In the genomic region with DNA sequence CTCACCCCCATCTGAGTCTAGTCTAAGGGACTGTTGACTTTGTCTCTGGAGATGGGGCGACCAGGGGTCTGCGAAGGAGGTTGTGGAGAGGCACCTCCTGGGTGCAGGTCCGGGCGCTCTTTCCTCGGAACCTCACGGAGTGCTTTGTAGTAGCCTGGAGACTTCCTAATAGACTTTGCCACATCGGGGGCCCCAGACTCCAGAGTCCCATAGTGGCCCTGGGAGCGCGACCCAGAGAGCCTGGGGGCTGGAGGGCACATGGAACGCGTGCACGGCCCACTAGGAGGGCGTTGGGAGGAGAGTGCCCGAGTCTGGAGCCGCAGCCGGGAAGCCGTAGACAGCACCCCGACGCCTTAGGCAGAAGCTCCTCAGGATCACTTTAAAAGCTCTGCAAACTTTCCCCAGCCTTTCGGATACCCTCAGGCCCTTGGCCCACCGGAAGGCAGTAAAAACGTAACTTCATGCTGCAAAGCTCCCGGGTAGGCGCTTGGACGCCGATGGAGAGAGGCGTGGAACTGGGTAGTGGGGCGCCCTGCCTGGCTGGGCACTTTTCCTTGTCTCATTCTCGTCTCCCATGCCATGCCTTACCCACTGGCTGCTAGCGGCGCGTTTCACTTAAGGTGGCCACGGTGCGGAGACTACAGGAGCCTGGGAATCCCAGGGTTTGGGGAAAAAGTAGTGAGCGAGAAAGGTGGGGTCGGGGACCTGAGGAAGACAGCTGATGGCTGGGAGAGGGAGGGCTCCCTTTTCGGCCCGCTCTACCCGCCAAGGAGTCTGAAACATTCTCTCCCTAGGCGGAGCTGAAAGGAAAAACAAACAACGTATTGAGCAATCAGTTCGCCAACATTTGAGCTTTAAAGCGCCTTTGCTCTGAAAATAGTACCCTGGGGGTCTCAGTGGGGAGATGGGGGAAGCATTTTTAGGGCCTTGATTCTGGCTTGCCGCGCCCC, we compare ENCODE assay signal across 9 cellular contexts.
DNase-seq lines count a peak whose midpoint lies in the region; ATAC-seq and TF ChIP-seq lines count a peak whose summit lies in the region.
"Had no signal": no experiment of that assay in that cellular context is flagged by ENCODE, and none has a peak within 500 bp of the region (broad histone marks: within the 10 kb centered on the region; RNA-seq: fewer than 3 reads in every experiment).

No MANE protein-coding gene starts in this region.

- H3K9ac ChIP-seq in IMR-90 (ENCODE audit: low read depth, low read length) (peak overlapping the region; percentile 88), liver (ENCODE audit: low read depth in 1 of 2, low read length in 2 of 2) (no peak overlapping the region)

- TF ChIP-seq POLR2A in IMR-90 (IDR thresholded peaks at IDR 0.05; ENCODE audit: low read depth, low read length) (no peak; the same call in 1 of the 2 replicates), thyroid gland (IDR thresholded peaks at IDR 0.05) (no peak), GM18505 (IDR thresholded peaks at IDR 0.05; ENCODE audit: borderline replicate concordance, extremely low read depth, insufficient read depth, insufficient read length) (no peak)

- H3K9me3 ChIP-seq in IMR-90 (ENCODE audit: control insufficient read depth, insufficient read depth, low read length) (no peaks in the 10 kb centered on the region), liver (ENCODE audit: control insufficient read depth in 4 of 4, low read length in 3 of 4) (no peaks in the 10 kb centered on the region), thyroid gland (no peaks in the 10 kb centered on the region)

- H4K20me1 ChIP-seq in IMR-90 (ENCODE audit: insufficient read depth, low read length): no peaks in the 10 kb centered on the region

- dilution Hi-C loops in IMR-90 (cut with HindIII; ENCODE audit: low sequenced_read_pairs, unreplicated experiment): no loop called here

- H2AFZ ChIP-seq in IMR-90 (replicated peaks; ENCODE audit: low read length, poor library complexity): peak overlapping the region; percentile 86

- 0 out of 2 replicates have a peak, but pooled peaks have one; percentile 1 for TF ChIP-seq RAD21 in IMR-90 (IDR thresholded peaks at IDR 0.05; ENCODE audit: low read length)
- TF ChIP-seq RAD21 in liver (IDR thresholded peaks at IDR 0.05): no peak

- peak overlapping the region; percentile 85 for H2BK5ac ChIP-seq in IMR-90 (ENCODE audit: low read depth, low read length, poor library complexity, severe bottlenecking)

- H3K36me3 ChIP-seq in IMR-90 (ENCODE audit: control insufficient read depth, insufficient read depth, low read length) (peaks cover 4% of the 10 kb centered on the region), liver (ENCODE audit: control insufficient read depth in 4 of 4, insufficient read depth in 3 of 4, low read depth in 1 of 4, low read length in 3 of 4) (no peaks in the 10 kb centered on the region), thyroid gland (no peaks in the 10 kb centered on the region)

- intact Hi-C loops in IMR-90 (cut with micrococcal nuclease) (loop anchor here (2.0 to 5.0 kb wide), 6 partner anchors 481 to 1456 kb away; no protein-coding TSS in a partner anchor), thyroid gland (cut with DNase I) (loop anchor here (5.0 kb wide), 1 partner anchor 134 kb away; no protein-coding TSS in a partner anchor)

- peak overlapping the region; percentile 82 to 86 for H4K8ac ChIP-seq in IMR-90 (ENCODE audit: low read depth in 2 of 2, low read length in 2 of 2)

- H3K4me3 ChIP-seq in IMR-90 (ENCODE audit: insufficient read depth, low read depth, low read length) (peak overlapping the region; percentile 39), liver (ENCODE audit: low read depth in 1 of 3, low read length in 3 of 3) (peak overlapping the region; percentile 27 to 59 (median 55)), thyroid gland (replicated peaks in 1 of 3) (peak overlapping the region in 1 of 3 donors; percentile 15)

- H3K27ac ChIP-seq in IMR-90 (ENCODE audit: insufficient read depth, low read length): peak overlapping the region; percentile 96
- no peak overlapping the region for H3K27ac ChIP-seq in liver (ENCODE audit: low read depth in 1 of 2, low read length in 2 of 2)
- H3K27ac ChIP-seq in thyroid gland: peak overlapping the region; percentile 38 to 53 (median 47)

- H3K14ac ChIP-seq in IMR-90 (replicated peaks; ENCODE audit: low read depth, low read length): peak overlapping the region; percentile 93

- CTCF ChIA-PET in IMR-90 (lab: Yijun Ruan, JAX): interaction anchor here (1.6 kb wide), 1 partner anchor 147 kb away, joined by 9 read pairs; no protein-coding TSS in a partner anchor

- H2AK9ac ChIP-seq in IMR-90 (replicated peaks; ENCODE audit: low read depth, low read length, poor library complexity): peak overlapping the region; percentile 94

- H2BK20ac ChIP-seq in IMR-90 (ENCODE audit: low read depth, low read length): peak overlapping the region; percentile 97

- peak overlapping the region; percentile 98 for H2BK120ac ChIP-seq in IMR-90 (ENCODE audit: low read depth, low read length)

- no peaks in the 10 kb centered on the region for H3K27me3 ChIP-seq in IMR-90 (ENCODE audit: control insufficient read depth, insufficient read depth, low read length)
- H3K27me3 ChIP-seq in liver (ENCODE audit: control insufficient read depth in 4 of 4, insufficient read depth in 4 of 4, low read length in 3 of 4): peaks cover 0 to 27% (median 11%) of the 10 kb centered on the region in 4 donors
- H3K27me3 ChIP-seq in thyroid gland: peaks cover 57% of the 10 kb centered on the region

- no peaks in the 10 kb centered on the region for H3K9me1 ChIP-seq in IMR-90 (ENCODE audit: insufficient read depth, low read length)

- POLR2A ChIA-PET in IMR-90 (lab: Charles Lee; ENCODE audit: unreplicated experiment): interaction anchor here (0.5 to 1.0 kb wide), 4 partner anchors 18 to 1257 kb away, joined by 3 to 5 read pairs (median 4); no protein-coding TSS in a partner anchor

- H3K4me2 ChIP-seq in IMR-90 (ENCODE audit: low read depth, low read length): peak overlapping the region; percentile 93

- peak overlapping the region; percentile 97 for H4K91ac ChIP-seq in IMR-90 (ENCODE audit: insufficient read depth, low read depth, low read length)

- peak overlapping the region; percentile 94 for H3K18ac ChIP-seq in IMR-90 (ENCODE audit: low read depth, low read length)

- peak overlapping the region; percentile 95 for H3K23ac ChIP-seq in IMR-90 (ENCODE audit: low read depth, low read length)

- peak overlapping the region; percentile 92 for H3K56ac ChIP-seq in IMR-90 (ENCODE audit: extremely low read depth, insufficient read depth, low read length)

- ATAC-seq in IMR-90 (ENCODE audit: low read depth) (peak; percentile 12), GM21367 (IDR thresholded peaks at IDR 0.05; ENCODE audit: unreplicated experiment) (no peak), HG02981 (IDR thresholded peaks at IDR 0.05; ENCODE audit: unreplicated experiment) (no peak), GM18505 (IDR thresholded peaks at IDR 0.05; ENCODE audit: unreplicated experiment) (no peak)

- TF ChIP-seq CTCF in IMR-90 (conservative IDR thresholded peaks at IDR 0.05; ENCODE audit: low read depth, low read length) (no peak), liver (IDR thresholded peaks at IDR 0.05; ENCODE audit: low read depth, low read length, missing input control) (no peak), thyroid gland (IDR thresholded peaks at IDR 0.05) (no peak)

- peak overlapping the region; percentile 86; the same call in 1 of the 2 replicates for H2AK5ac ChIP-seq in IMR-90 (ENCODE audit: low read depth, low read length)

- WGBS in IMR-90 (ENCODE audit: extremely low coverage in 2 of 2, insufficient read length in 1 of 2), 2 experiments: 2% methylated on average over 9 of the region's 45 CpGs; no CpG with 5 or more reads in 1 of the 2 experiments
- 2% methylated on average over 45 of the region's 45 CpGs for WGBS in liver
- WGBS in thyroid gland, 2 donors: 1% methylated on average over 30 to 35 of the region's 45 CpGs

- H3K4me1 ChIP-seq in IMR-90 (ENCODE audit: control insufficient read depth, insufficient read depth, low read length) (peaks cover 21% of the 10 kb centered on the region), liver (ENCODE audit: control insufficient read depth in 4 of 4, insufficient read depth in 4 of 4, low read length in 3 of 4) (peaks cover 7 to 34% (median 23%) of the 10 kb centered on the region in 4 donors), thyroid gland (peaks cover 10 to 23% of the 10 kb centered on the region in 2 donors)

- DNase-seq in IMR-90 (peak; percentile 79), cerebellar cortex (ENCODE audit: low spot score) (peak; percentile 61), thyroid gland (no peak)
- no peak for DNase-seq in activated CD8-positive, alpha-beta memory T cell treated with anti-CD3 and anti-CD28 coated beads for 24 hours
- DNase-seq: activated CD4-positive, alpha-beta T cell treated with anti-CD3 and anti-CD28 coated beads, Interleukin-2, amount 50 U/mL, for 4 hours had no signal

- H2BK15ac ChIP-seq in IMR-90 (ENCODE audit: low read depth, low read length): peak overlapping the region; percentile 67; the same call in 2 of the 3 replicates

- peak overlapping the region; percentile 94 for H4K5ac ChIP-seq in IMR-90 (ENCODE audit: low read depth, low read length)

- in situ Hi-C loops in IMR-90 (cut with MboI; ENCODE audit: low sequenced_read_pairs): loop anchor here (10.0 to 25.0 kb wide), 4 partner anchors 886 to 1461 kb away; no protein-coding TSS in a partner anchor

- peak overlapping the region; percentile 96 for H3K4ac ChIP-seq in IMR-90 (ENCODE audit: low read depth, low read length)

- BruUV-seq in IMR-90 (replicated peaks; lab: Mats Ljungman, UMichigan): no TSS peak

- peaks cover 4 to 44% of the 10 kb centered on the region in 2 experiments; a peak in 2 of 4 replicates for H3K79me1 ChIP-seq in IMR-90 (ENCODE audit: low read depth in 1 of 2, low read length in 2 of 2)

TF ChIP-seq in IMR-90, 13 proteins besides CTCF, POLR2A, EP300 and RAD21:
- 0 out of 2 replicates have a peak, but pooled peaks have one; percentile 47 for TF ChIP-seq MXI1 (IDR thresholded peaks at IDR 0.05; ENCODE audit: borderline replicate concordance, low read depth, low read length)
- peak; percentile 97 for TF ChIP-seq CEBPB (IDR thresholded peaks at IDR 0.05; ENCODE audit: low read depth, low read length)
- TF ChIP-seq CHD1 (IDR thresholded peaks at IDR 0.05; ENCODE audit: low read depth, low read length): no peak

TF ChIP-seq in liver, 16 proteins besides CTCF, POLR2A, EP300 and RAD21 (continues in another document):
- TF ChIP-seq, protein P1, sequence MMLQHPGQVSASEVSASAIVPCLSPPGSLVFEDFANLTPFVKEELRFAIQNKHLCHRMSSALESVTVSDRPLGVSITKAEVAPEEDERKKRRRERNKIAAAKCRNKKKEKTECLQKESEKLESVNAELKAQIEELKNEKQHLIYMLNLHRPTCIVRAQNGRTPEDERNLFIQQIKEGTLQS (IDR thresholded peaks at IDR 0.05): no peak
- TF ChIP-seq RXRA (IDR thresholded peaks at IDR 0.05): peak in 1 of 2 donors; percentile 22
- TF ChIP-seq FOXA2 (IDR thresholded peaks at IDR 0.05): peak; percentile 60
- TF ChIP-seq YY1 (IDR thresholded peaks at IDR 0.05): no peak
- peak; percentile 30 for TF ChIP-seq FOXA1 (IDR thresholded peaks at IDR 0.05)
- TF ChIP-seq JUND (IDR thresholded peaks at IDR 0.05): no peak
- TF ChIP-seq, protein P2, sequence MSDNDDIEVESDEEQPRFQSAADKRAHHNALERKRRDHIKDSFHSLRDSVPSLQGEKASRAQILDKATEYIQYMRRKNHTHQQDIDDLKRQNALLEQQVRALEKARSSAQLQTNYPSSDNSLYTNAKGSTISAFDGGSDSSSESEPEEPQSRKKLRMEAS (IDR thresholded peaks at IDR 0.05): no peak

Comparison
In these comparisons a context has a peak if more than half of its experiments do, and no peak if none do; other contexts are left out.
1. DNase-seq: peak in IMR-90 (single experiment) and cerebellar cortex (single experiment); none in thyroid gland (0 of 2) and activated CD8-positive, alpha-beta memory T cell treated with anti-CD3 and anti-CD28 coated beads for 24 hours (single experiment).
2. H3K27ac ChIP-seq: peak in IMR-90 (single experiment) and thyroid gland (3 of 3); none in liver (0 of 2).